Comparison of ENCODE assay signal across 20 cellular contexts in the genomic region with DNA sequence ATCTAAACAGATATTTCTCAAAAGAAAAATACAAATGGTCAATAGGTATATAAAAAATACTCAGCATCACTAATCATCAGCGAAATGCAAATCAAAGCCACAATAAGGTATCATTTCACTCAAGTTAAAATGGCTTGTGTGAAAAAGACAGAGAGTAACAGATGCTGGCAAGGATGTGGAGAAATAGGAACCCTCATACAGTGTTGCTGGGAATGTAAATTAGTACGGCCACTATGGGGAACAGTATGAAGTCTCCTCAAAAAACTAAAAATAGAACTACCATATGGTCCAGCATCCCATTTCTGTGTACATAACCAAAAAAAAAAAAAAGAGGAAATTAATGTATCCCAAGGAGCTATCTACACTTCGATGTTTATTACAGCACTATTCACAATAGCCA.
"Had no signal": no experiment of that assay in that cellular context is flagged by ENCODE, and none has a peak within 500 bp of the region (broad histone marks: within the 10 kb centered on the region; RNA-seq: fewer than 3 reads in every experiment).

No MANE protein-coding gene starts in this region.

- H3K9me3 ChIP-seq: heart right ventricle, psoas muscle, right lobe of liver, thoracic aorta, transverse colon had no signal

- H3K79me2 ChIP-seq: parathyroid adenoma had no signal

- H3K27me3 ChIP-seq: dorsolateral prefrontal cortex, heart right ventricle, right lobe of liver, transverse colon had no signal

- H2AFZ ChIP-seq: parathyroid adenoma had no signal

- H3K4me1 ChIP-seq: parathyroid adenoma, psoas muscle had no signal

- H3K27ac ChIP-seq: dorsolateral prefrontal cortex, heart right ventricle, parathyroid adenoma, psoas muscle, right lobe of liver, thoracic aorta, transverse colon had no signal

- H3K36me3 ChIP-seq: heart right ventricle, right lobe of liver, thoracic aorta, transverse colon had no signal

- H3K9ac ChIP-seq: parathyroid adenoma had no signal

- DNase-seq: cortex of kidney; dorsolateral prefrontal cortex; effector CD8-positive, alpha-beta T cell; heart right ventricle; hypothalamus; kidney glomerular epithelial cell; mammary epithelial cell; naive thymus-derived CD4-positive, alpha-beta T cell; nephron progenitor cell; psoas muscle; retina; right lobe of liver; stimulated activated CD4-positive, alpha-beta T cell treated with anti-CD3 and anti-CD28 coated beads, Interleukin-2, amount 100 ng/mL, for 24 hours; stimulated activated CD4-positive, alpha-beta T cell treated with anti-CD3 and anti-CD28 coated beads, Interleukin-4, amount 100 ng/mL, for 4 hours; stimulated activated naive B cell treated with anti-CD40 and anti-IgM and Interleukin-4, amounts not matched to agents 10 μg/mL and 1 μg/mL and 100 μg/mL, for 72 hours; stimulated activated naive CD8-positive, alpha-beta T cell treated with anti-CD3 and anti-CD28 coated beads, Interleukin-15, amount 100 ng/mL, for 72 hours; transverse colon had no signal

- H3K4me3 ChIP-seq: dorsolateral prefrontal cortex, heart right ventricle, psoas muscle, right lobe of liver, thoracic aorta, transverse colon had no signal

- ATAC-seq: esophagus mucosa; heart right ventricle; naive thymus-derived CD4-positive, alpha-beta T cell; psoas muscle; right lobe of liver; stimulated activated naive B cell treated with anti-CD40 and anti-IgM and Interleukin-4, amounts not matched to agents 10 μg/mL and 1 μg/mL and 100 μg/mL, for 72 hours; stimulated activated naive CD8-positive, alpha-beta T cell treated with anti-CD3 and anti-CD28 coated beads, Interleukin-15, amount 100 ng/mL, for 72 hours had no signal
